In genomic region chr10:61792097-61792496, GRCh38 we compare ENCODE assay signal across 22 cellular contexts.
"Had no signal": no experiment of that assay in that cellular context is flagged by ENCODE, and none has a peak within 500 bp of the region (broad histone marks: within the 10 kb centered on the region; RNA-seq: fewer than 3 reads in every experiment).

No MANE protein-coding gene starts in this region.

- H3K4me1 Mint-ChIP-seq: naive B cell, neural crest cell had no signal

- H3K4me3 Mint-ChIP-seq: dendritic cell treated with granulocyte-macrophage colony-stimulating factor and Interleukin-4, amounts not matched to agents 40 ng/mL and 50 ng/mL, for 4 days; immature natural killer cell; naive B cell; natural killer cell treated with Interleukin-12 subunit alpha and Interleukin-12 subunit beta and Interleukin-15 and Interleukin-18, amount 100 ng/mL, for 72 hours; neural crest cell; stimulated activated naive CD8-positive, alpha-beta T cell treated with anti-CD3 and anti-CD28 coated beads, Interleukin-15, amount 100 ng/mL, for 72 hours had no signal

- H3K27me3 Mint-ChIP-seq: dendritic cell treated with granulocyte-macrophage colony-stimulating factor and Interleukin-4, amounts not matched to agents 40 ng/mL and 50 ng/mL, for 4 days; naive B cell; natural killer cell treated with Interleukin-12 subunit alpha and Interleukin-12 subunit beta and Interleukin-15 and Interleukin-18, amount 100 ng/mL, for 72 hours had no signal

- H3K4me3 ChIP-seq: colonic mucosa, lower lobe of right lung, prostate gland, right atrium auricular region, suprapubic skin, vagina had no signal

- H3K36me3 ChIP-seq: colonic mucosa, lower lobe of right lung, neutrophil, prostate gland, right atrium auricular region, suprapubic skin, vagina had no signal

- H3K36me3 Mint-ChIP-seq: immature natural killer cell; naive B cell; natural killer cell treated with Interleukin-12 subunit alpha and Interleukin-12 subunit beta and Interleukin-15 and Interleukin-18, amount 100 ng/mL, for 72 hours had no signal

- ATAC-seq: left ventricle myocardium superior; lower lobe of right lung; natural killer cell treated with Interleukin-12 subunit alpha and Interleukin-12 subunit beta and Interleukin-15 and Interleukin-18, amount 100 ng/mL, for 72 hours; stimulated activated naive CD8-positive, alpha-beta T cell treated with anti-CD3 and anti-CD28 coated beads, Interleukin-15, amount 100 ng/mL, for 72 hours had no signal

- H3K27ac Mint-ChIP-seq: dendritic cell treated with granulocyte-macrophage colony-stimulating factor and Interleukin-4, amounts not matched to agents 40 ng/mL and 50 ng/mL, for 4 days; immature natural killer cell; naive B cell; natural killer cell treated with Interleukin-12 subunit alpha and Interleukin-12 subunit beta and Interleukin-15 and Interleukin-18, amount 100 ng/mL, for 72 hours; stimulated activated naive CD8-positive, alpha-beta T cell treated with anti-CD3 and anti-CD28 coated beads, Interleukin-15, amount 100 ng/mL, for 72 hours had no signal

- DNase-seq: colonic mucosa; effector memory CD4-positive, alpha-beta T cell; hypothalamus; immature natural killer cell; left ventricle myocardium superior; lower lobe of right lung; naive B cell; small intestine; stimulated activated CD4-positive, alpha-beta T cell treated with anti-CD3 and anti-CD28 coated beads, Interleukin-12 subunit alpha, Interleukin-12 subunit beta, amount 100 ng/mL, for 4 hours; stimulated activated CD4-positive, alpha-beta T cell treated with anti-CD3 and anti-CD28 coated beads, Interleukin-1b, Interleukin-23, amount 100 ng/mL, for 48 hours; stimulated activated CD4-positive, alpha-beta T cell treated with anti-CD3 and anti-CD28 coated beads, Interleukin-4, amount 100 ng/mL, for 1 hour; stimulated activated CD8-positive, alpha-beta memory T cell treated with anti-CD3 and anti-CD28 coated beads, Interleukin-4, amount 100 ng/mL, for 48 hours; stimulated activated naive CD4-positive, alpha-beta T cell; stimulated activated naive CD8-positive, alpha-beta T cell treated with anti-CD3 and anti-CD28 coated beads, Interleukin-15, amount 100 ng/mL, for 72 hours had no signal

- H3K9me3 Mint-ChIP-seq: dendritic cell treated with granulocyte-macrophage colony-stimulating factor and Interleukin-4, amounts not matched to agents 40 ng/mL and 50 ng/mL, for 4 days; immature natural killer cell; naive B cell; natural killer cell treated with Interleukin-12 subunit alpha and Interleukin-12 subunit beta and Interleukin-15 and Interleukin-18, amount 100 ng/mL, for 72 hours; neural crest cell; stimulated activated naive CD8-positive, alpha-beta T cell treated with anti-CD3 and anti-CD28 coated beads, Interleukin-15, amount 100 ng/mL, for 72 hours had no signal

- H3K9me3 ChIP-seq: colonic mucosa, lower lobe of right lung, neutrophil, prostate gland, right atrium auricular region, suprapubic skin, vagina had no signal

- H3K4me1 ChIP-seq: colonic mucosa, prostate gland had no signal

- H3K27me3 ChIP-seq: colonic mucosa, neutrophil, right atrium auricular region, suprapubic skin, vagina had no signal

- H3K27ac ChIP-seq: colonic mucosa, lower lobe of right lung, neutrophil, prostate gland, right atrium auricular region, suprapubic skin, vagina had no signal
